Comparison of ENCODE assay signal across 25 cellular contexts in genomic region chr16:81700780-81701165, GRCh38.
DNase-seq lines count a peak whose midpoint lies in the region; ATAC-seq and TF ChIP-seq lines count a peak whose summit lies in the region.
"Had no signal": no experiment of that assay in that cellular context is flagged by ENCODE, and none has a peak within 500 bp of the region (broad histone marks: within the 10 kb centered on the region; RNA-seq: fewer than 3 reads in every experiment).

No MANE protein-coding gene starts in this region.

- peaks cover 8% of the 10 kb centered on the region for H3K4me1 Mint-ChIP-seq in T-helper 17 cell
- peaks cover 4 to 10% of the 10 kb centered on the region in 2 donors for H3K4me1 Mint-ChIP-seq in effector memory CD8-positive, alpha-beta T cell (ENCODE audit: low read depth in 2 of 2)
- H3K4me1 Mint-ChIP-seq in stimulated activated effector memory CD8-positive, alpha-beta T cell treated with anti-CD3 and anti-CD28 coated beads, Interleukin-12 subunit alpha, Interleukin-12 subunit beta, amount 100 ng/mL, for 72 hours, result peaks cover 24% of the 10 kb centered on the region
- H3K4me1 Mint-ChIP-seq in MCF 10A (ENCODE audit: insufficient read depth, unreplicated experiment), result peaks cover 8% of the 10 kb centered on the region
- H3K4me1 Mint-ChIP-seq: activated B cell treated with CpG ODN at 0.5 μM for 24 hours; activated CD4-positive, alpha-beta T cell treated with anti-CD3 and anti-CD28 coated beads, Interleukin-2, amount 10 ng/mL, durations not matched to agents 7 days and 5 days had no signal

- peak overlapping the region; percentile 72 to 85 for H3K27ac Mint-ChIP-seq in activated naive CD4-positive, alpha-beta T cell treated with anti-CD3 and anti-CD28 coated beads, Interleukin-2, amount 50 U/mL, for 72 hours
- peak overlapping the region; percentile 65 for H3K27ac Mint-ChIP-seq in T-helper 17 cell
- peak overlapping the region; percentile 62 to 93 for H3K27ac Mint-ChIP-seq in effector memory CD8-positive, alpha-beta T cell
- H3K27ac Mint-ChIP-seq in stimulated activated effector memory CD8-positive, alpha-beta T cell treated with anti-CD3 and anti-CD28 coated beads, Interleukin-12 subunit alpha, Interleukin-12 subunit beta, amount 100 ng/mL, for 72 hours, result peak overlapping the region; percentile 76
- no peak overlapping the region for H3K27ac Mint-ChIP-seq in MCF 10A (ENCODE audit: low read depth, unreplicated experiment)
- H3K27ac Mint-ChIP-seq: activated B cell treated with CpG ODN at 0.5 μM for 24 hours, nephron progenitor cell had no signal

- H3K27me3 Mint-ChIP-seq in T-helper 17 cell (no peaks in the 10 kb centered on the region), MCF 10A (ENCODE audit: insufficient read depth, unreplicated experiment) (no peaks in the 10 kb centered on the region)
- no peaks in the 10 kb centered on the region for H3K27me3 Mint-ChIP-seq in effector memory CD8-positive, alpha-beta T cell
- H3K27me3 Mint-ChIP-seq: activated B cell treated with CpG ODN at 0.5 μM for 24 hours; activated CD4-positive, alpha-beta T cell treated with anti-CD3 and anti-CD28 coated beads, Interleukin-2, amount 10 ng/mL, durations not matched to agents 7 days and 5 days had no signal

- no TSS peak for BruUV-seq in MCF 10A (replicated peaks; lab: Mats Ljungman, UMichigan)

- DNase-seq in activated naive CD4-positive, alpha-beta T cell treated with anti-CD3 and anti-CD28 coated beads, Interleukin-2, amount 50 U/mL, for 72 hours (ENCODE audit: low spot score in 2 of 2), result no peak
- DNase-seq in activated naive CD4-positive, alpha-beta T cell treated with anti-CD3 and anti-CD28 coated beads, Interleukin-2, amount 50 U/mL, for 16 hours, result no peak
- DNase-seq in T-helper 17 cell, result no peak
- DNase-seq in effector memory CD8-positive, alpha-beta T cell, result no peak
- DNase-seq in stimulated activated effector memory CD8-positive, alpha-beta T cell treated with anti-CD3 and anti-CD28 coated beads, Interleukin-12 subunit alpha, Interleukin-12 subunit beta, amount 100 ng/mL, for 72 hours (ENCODE audit: low spot score in 2 of 2), result no peak
- DNase-seq in kidney glomerular epithelial cell (lab: John Stamatoyannopoulos, UW), result no peak
- no peak for DNase-seq in MCF 10A (ENCODE audit: unreplicated experiment)
- no peak for DNase-seq in activated CD8-positive, alpha-beta memory T cell treated with anti-CD3 and anti-CD28 coated beads for 24 hours
- DNase-seq: activated B cell treated with CpG ODN at 0.5 μM for 24 hours; activated CD4-positive, alpha-beta T cell treated with anti-CD3 and anti-CD28 coated beads, Interleukin-2, amount 10 ng/mL, durations not matched to agents 7 days and 5 days; activated effector memory CD4-positive, alpha-beta T cell treated with Interleukin-2 at 50 U/mL for 16 hours; central memory CD4-positive, alpha-beta T cell; dermis blood vessel endothelial cell; DMS153; esophagus squamous epithelium; foreskin melanocyte; GM23248; heart right ventricle; NCI-H1092 treated with DMSO at 0.1 percent for 48 hours; NCI-H187 treated with DMSO at 0.1 percent for 48 hours; NCI-H2171 treated with DMSO at 0.1 percent for 48 hours; NCI-H510A; nephron progenitor cell; stimulated activated naive CD4-positive, alpha-beta T cell treated with Interleukin-2 at 50 U/mL for 16 hours had no signal

- intact Hi-C loops in MCF 10A (cut with micrococcal nuclease), result no loop called here

- H3K36me3 Mint-ChIP-seq in activated naive CD4-positive, alpha-beta T cell treated with anti-CD3 and anti-CD28 coated beads, Interleukin-2, amount 50 U/mL, for 72 hours, result no peaks in the 10 kb centered on the region
- H3K36me3 Mint-ChIP-seq in T-helper 17 cell (ENCODE audit: low read depth) (peaks cover 4% of the 10 kb centered on the region), MCF 10A (ENCODE audit: insufficient read depth, unreplicated experiment) (peaks cover 55% of the 10 kb centered on the region)
- H3K36me3 Mint-ChIP-seq in effector memory CD8-positive, alpha-beta T cell (ENCODE audit: insufficient read depth), result peaks cover 35% of the 10 kb centered on the region
- H3K36me3 Mint-ChIP-seq in stimulated activated effector memory CD8-positive, alpha-beta T cell treated with anti-CD3 and anti-CD28 coated beads, Interleukin-12 subunit alpha, Interleukin-12 subunit beta, amount 100 ng/mL, for 72 hours, result peaks cover 77% of the 10 kb centered on the region

- no peak for TF ChIP-seq CTCF in MCF 10A (IDR thresholded peaks at IDR 0.05; ENCODE audit: unreplicated experiment)

- no peaks in the 10 kb centered on the region for H3K9me3 Mint-ChIP-seq in activated naive CD4-positive, alpha-beta T cell treated with anti-CD3 and anti-CD28 coated beads, Interleukin-2, amount 50 U/mL, for 72 hours
- no peaks in the 10 kb centered on the region for H3K9me3 Mint-ChIP-seq in effector memory CD8-positive, alpha-beta T cell
- no peaks in the 10 kb centered on the region for H3K9me3 Mint-ChIP-seq in stimulated activated effector memory CD8-positive, alpha-beta T cell treated with anti-CD3 and anti-CD28 coated beads, Interleukin-12 subunit alpha, Interleukin-12 subunit beta, amount 100 ng/mL, for 72 hours
- no peaks in the 10 kb centered on the region for H3K9me3 Mint-ChIP-seq in MCF 10A (ENCODE audit: unreplicated experiment)
- H3K9me3 Mint-ChIP-seq: activated B cell treated with CpG ODN at 0.5 μM for 24 hours; activated CD4-positive, alpha-beta T cell treated with anti-CD3 and anti-CD28 coated beads, Interleukin-2, amount 10 ng/mL, durations not matched to agents 7 days and 5 days; nephron progenitor cell had no signal

- H3K4me3 Mint-ChIP-seq in T-helper 17 cell (no peak overlapping the region), MCF 10A (ENCODE audit: unreplicated experiment) (no peak overlapping the region)
- no peak overlapping the region for H3K4me3 Mint-ChIP-seq in effector memory CD8-positive, alpha-beta T cell
- H3K4me3 Mint-ChIP-seq in stimulated activated effector memory CD8-positive, alpha-beta T cell treated with anti-CD3 and anti-CD28 coated beads, Interleukin-12 subunit alpha, Interleukin-12 subunit beta, amount 100 ng/mL, for 72 hours, result no peak overlapping the region
- H3K4me3 Mint-ChIP-seq: activated B cell treated with CpG ODN at 0.5 μM for 24 hours; activated CD4-positive, alpha-beta T cell treated with anti-CD3 and anti-CD28 coated beads, Interleukin-2, amount 10 ng/mL, durations not matched to agents 7 days and 5 days; nephron progenitor cell had no signal

- CTCF ChIA-PET in MCF 10A (lab: Yijun Ruan, JAX), result interaction anchor here (0.7 kb wide), 1 partner anchor 351 kb away, joined by 3 read pairs; no protein-coding TSS in a partner anchor

- POLR2A ChIA-PET in MCF 10A (lab: Yijun Ruan, JAX), result no interaction called here

- H3K9me3 ChIP-seq in T-helper 17 cell (ENCODE audit: control insufficient read depth, low read length, poor library complexity, severe bottlenecking), result no peaks in the 10 kb centered on the region
- H3K9me3 ChIP-seq: esophagus squamous epithelium, heart right ventricle, SJSA1 had no signal

- ATAC-seq in activated naive CD4-positive, alpha-beta T cell treated with anti-CD3 and anti-CD28 coated beads, Interleukin-2, amount 50 U/mL, for 72 hours, result no peak
- ATAC-seq in T-helper 17 cell, result no peak
- no peak for ATAC-seq in effector memory CD8-positive, alpha-beta T cell (replicated peaks)
- ATAC-seq in stimulated activated effector memory CD8-positive, alpha-beta T cell treated with anti-CD3 and anti-CD28 coated beads, Interleukin-12 subunit alpha, Interleukin-12 subunit beta, amount 100 ng/mL, for 72 hours, result no peak
- ATAC-seq: heart right ventricle had no signal
